Comparison of ENCODE assay signal across 13 cellular contexts in the genomic region with DNA sequence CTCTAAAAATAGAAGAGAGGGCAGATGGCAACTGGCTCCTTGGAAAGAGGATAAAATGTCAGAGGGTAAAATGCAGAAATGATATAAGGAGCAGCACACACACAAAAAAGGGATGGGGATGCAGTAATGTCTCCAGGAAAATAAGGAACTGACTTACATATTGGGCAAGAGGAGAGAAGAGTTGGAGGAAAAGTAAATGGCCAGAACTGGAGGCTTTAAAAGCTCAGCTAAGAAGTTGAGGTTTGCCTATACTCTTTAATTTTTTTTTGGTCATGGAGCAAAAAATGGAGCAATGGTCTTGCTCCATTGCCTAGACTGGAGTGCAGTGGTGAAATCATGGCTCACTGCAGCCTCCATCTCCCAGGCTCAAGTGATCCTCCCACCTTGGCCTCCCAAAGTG.
DNase-seq lines count a peak whose midpoint lies in the region; ATAC-seq, FAIRE-seq and TF ChIP-seq lines count a peak whose summit lies in the region.
"Had no signal": no experiment of that assay in that cellular context is flagged by ENCODE, and none has a peak within 500 bp of the region (broad histone marks: within the 10 kb centered on the region; RNA-seq: fewer than 3 reads in every experiment).

No MANE protein-coding gene starts in this region.

- TF ChIP-seq CTCF in choroid plexus epithelial cell (conservative IDR thresholded peaks at IDR 0.05; ENCODE audit: low read depth, low read length) (no peak), PC-9 (conservative IDR thresholded peaks at IDR 0.05) (no peak), pancreas (IDR thresholded peaks at IDR 0.05) (no peak)

- H3K9me3 ChIP-seq in PC-9 (ENCODE audit: insufficient read depth, low read depth): no peaks in the 10 kb centered on the region
- peaks cover 0 to 2% (median 0%) of the 10 kb centered on the region in 4 donors for H3K9me3 ChIP-seq in pancreas

- CTCF ChIA-PET in PC-9 (lab: Charles Lee): no interaction called here

- intact Hi-C loops in PC-9 (cut with micrococcal nuclease; ENCODE audit: unreplicated experiment): no loop called here
- intact Hi-C loops in pancreas (cut with DNase I): no loop called here

- H3K9me2 ChIP-seq in PC-9 (ENCODE audit: insufficient read depth): no peaks in the 10 kb centered on the region

- peaks cover 64% of the 10 kb centered on the region for H3K79me2 ChIP-seq in PC-9 (ENCODE audit: low read depth)

- no peak for FAIRE-seq in pancreas (lab: Jason Lieb, UNC)

- H3K36me3 ChIP-seq in PC-9 (ENCODE audit: low read depth) (peaks cover 55% of the 10 kb centered on the region), pancreas (no peaks in the 10 kb centered on the region)

- no peak overlapping the region; the same call in 1 of the 2 replicates for H3K27ac ChIP-seq in PC-9
- no peak overlapping the region for H3K27ac ChIP-seq in pancreas
- H3K27ac ChIP-seq: Peyer's patch had no signal

- H4K20me1 ChIP-seq in PC-9 (ENCODE audit: insufficient read depth): peaks cover 93% of the 10 kb centered on the region

- no peak overlapping the region for H2AFZ ChIP-seq in PC-9

- POLR2A ChIA-PET in PC-9 (lab: Charles Lee; ENCODE audit: unreplicated experiment): no interaction called here

- H3K4me2 ChIP-seq in PC-9: no peak overlapping the region

- BruUV-seq in PC-9 (replicated peaks; lab: Mats Ljungman, UMichigan): no TSS peak

- H3F3A ChIP-seq in PC-9 (ENCODE audit: insufficient read depth, low read depth): peaks cover 75% of the 10 kb centered on the region

- H3K4me3 ChIP-seq in choroid plexus epithelial cell (ENCODE audit: low read depth, low read length) (no peak overlapping the region), PC-9 (no peak overlapping the region), pancreas (no peak overlapping the region)
- H3K4me3 ChIP-seq: Peyer's patch had no signal

- peak; percentile 65 for DNase-seq in HS-5 (ENCODE audit: low read depth)
- peak; percentile 29 to 40 for DNase-seq in NOMO-1 (lab: John Stamatoyannopoulos, UW; ENCODE audit: unreplicated experiment in 2 of 2)
- DNase-seq in choroid plexus epithelial cell (ENCODE audit: low read depth): peak; percentile 36
- DNase-seq in myocyte (ENCODE audit: low read depth): peak; percentile 35
- DNase-seq in PC-9: no peak
- no peak for DNase-seq in HT-29 (ENCODE audit: low spot score)
- DNase-seq in pancreas: no peak
- DNase-seq: activated CD4-positive, CD25-positive, alpha-beta regulatory T cell treated with anti-CD3 and anti-CD28 coated beads, Interleukin-2, amount 50 U/mL, for 72 hours; GOT3; NCI-H1105; NCI-H446; Peyer's patch had no signal

- H3K27me3 ChIP-seq in PC-9 (ENCODE audit: insufficient read depth, low read depth) (no peaks in the 10 kb centered on the region), pancreas (no peaks in the 10 kb centered on the region)
- H3K27me3 ChIP-seq: Peyer's patch had no signal

- ATAC-seq in pancreas: no peak
- ATAC-seq: left lobe of liver had no signal

- H3K4me1 ChIP-seq in PC-9 (replicated peaks; ENCODE audit: insufficient read depth) (no peaks in the 10 kb centered on the region), pancreas (no peaks in the 10 kb centered on the region)
- H3K4me1 ChIP-seq: Peyer's patch had no signal

Comparison
In these comparisons a context has a peak if more than half of its experiments do, and no peak if none do; other contexts are left out.
1. DNase-seq: peak in HS-5 (single experiment), NOMO-1 (2 of 2), choroid plexus epithelial cell (single experiment) and myocyte (single experiment); none in PC-9 (0 of 2), HT-29 (single experiment) and pancreas (0 of 6).